ENCODE assay signal across 1 cellular context in the genomic region with DNA sequence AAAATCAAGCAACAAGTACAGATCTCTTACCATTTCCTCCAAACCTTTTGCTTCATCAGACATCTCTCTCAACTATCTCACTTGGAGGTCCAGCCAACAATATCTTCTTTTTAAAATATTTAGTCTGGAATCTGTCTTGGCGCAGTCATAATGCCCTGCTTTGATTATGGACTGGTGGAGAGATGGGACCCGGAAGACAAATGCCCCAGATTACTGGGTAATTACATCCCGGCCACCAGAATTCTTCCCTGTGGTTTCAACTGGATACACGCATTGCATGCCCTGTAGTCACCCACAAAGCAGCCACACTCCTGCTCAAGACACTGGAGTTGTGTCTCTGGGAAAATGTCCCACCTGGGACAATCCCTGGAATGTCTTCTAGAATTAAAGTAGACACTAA.
TF ChIP-seq lines count a peak whose summit lies in the region.

No MANE protein-coding gene starts in this region.

TF ChIP-seq in SK-N-SH treated with all-trans-retinoic acid at 6 μM for 48 hours, 23 proteins besides CTCF, POLR2A, EP300 and RAD21 (continued from another document):
- TF ChIP-seq, protein P1, sequence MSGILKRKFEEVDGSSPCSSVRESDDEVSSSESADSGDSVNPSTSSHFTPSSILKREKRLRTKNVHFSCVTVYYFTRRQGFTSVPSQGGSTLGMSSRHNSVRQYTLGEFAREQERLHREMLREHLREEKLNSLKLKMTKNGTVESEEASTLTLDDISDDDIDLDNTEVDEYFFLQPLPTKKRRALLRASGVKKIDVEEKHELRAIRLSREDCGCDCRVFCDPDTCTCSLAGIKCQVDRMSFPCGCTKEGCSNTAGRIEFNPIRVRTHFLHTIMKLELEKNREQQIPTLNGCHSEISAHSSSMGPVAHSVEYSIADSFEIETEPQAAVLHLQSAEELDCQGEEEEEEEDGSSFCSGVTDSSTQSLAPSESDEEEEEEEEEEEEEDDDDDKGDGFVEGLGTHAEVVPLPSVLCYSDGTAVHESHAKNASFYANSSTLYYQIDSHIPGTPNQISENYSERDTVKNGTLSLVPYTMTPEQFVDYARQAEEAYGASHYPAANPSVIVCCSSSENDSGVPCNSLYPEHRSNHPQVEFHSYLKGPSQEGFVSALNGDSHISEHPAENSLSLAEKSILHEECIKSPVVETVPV (CRISPR knock-in tag; IDR thresholded peaks at IDR 0.05): no peak
- TF ChIP-seq ZNF565 (CRISPR knock-in tag; conservative IDR thresholded peaks at IDR 0.05; ENCODE audit: low read depth) (no peak), TCF4 (CRISPR knock-in tag; IDR thresholded peaks at IDR 0.05; ENCODE audit: borderline replicate concordance) (no peak), BACH2 (CRISPR knock-in tag; IDR thresholded peaks at IDR 0.05; ENCODE audit: borderline replicate concordance) (no peak), CSDC2 (CRISPR knock-in tag; IDR thresholded peaks at IDR 0.05) (no peak), ZFP30 (CRISPR knock-in tag; IDR thresholded peaks at IDR 0.05) (no peak), TSHZ2 (CRISPR knock-in tag; IDR thresholded peaks at IDR 0.05) (no peak), ZNF8 (CRISPR knock-in tag; IDR thresholded peaks at IDR 0.05) (no peak)
